Comparison of ENCODE assay signal across 35 cellular contexts in the genomic region with DNA sequence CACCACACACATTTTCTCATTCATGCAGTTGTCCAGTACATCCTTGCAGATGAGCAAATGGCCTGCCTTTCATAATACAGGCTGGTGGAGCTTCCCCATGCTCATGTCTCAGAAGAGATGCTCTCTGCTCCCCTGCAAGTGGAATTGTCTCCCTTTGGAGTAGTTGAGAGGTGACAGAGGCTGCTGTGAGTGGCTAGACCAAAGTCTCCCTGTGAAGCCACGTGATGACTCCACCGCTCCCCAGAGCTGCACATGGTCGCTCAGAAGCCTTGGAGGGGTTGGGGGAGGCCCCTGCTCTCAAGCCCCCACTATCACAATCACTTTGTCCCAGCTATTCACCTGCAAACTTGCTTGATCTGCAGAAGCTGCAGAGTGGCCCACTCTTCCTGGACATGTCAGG. TPM values are rescaled to one million over a fixed set of nuclear protein-coding genes. Genes with fewer than 3 reads are reported as not detected.
"Had no signal": no experiment of that assay in that cellular context is flagged by ENCODE, and none has a peak within 500 bp of the region (broad histone marks: within the 10 kb centered on the region; RNA-seq: fewer than 3 reads in every experiment).

No MANE protein-coding gene starts in this region.

- H3K9me3 Mint-ChIP-seq: activated CD4-positive, alpha-beta memory T cell treated with anti-CD3 and anti-CD28 coated beads, Interleukin-2, amount 10 ng/mL, durations not matched to agents 7 days and 5 days; activated naive CD4-positive, alpha-beta T cell treated with anti-CD3 and anti-CD28 coated beads, Interleukin-2, amount 10 ng/mL, durations not matched to agents 7 days and 5 days; activated naive CD8-positive, alpha-beta T cell treated with anti-CD3 and anti-CD28 coated beads, Interleukin-2, amount 50 U/mL, for 24 hours had no signal

- H3K36me3 Mint-ChIP-seq: activated CD8-positive, alpha-beta memory T cell treated with anti-CD3 and anti-CD28 coated beads, Interleukin-2, amount 10 ng/mL, durations not matched to agents 7 days and 5 days; activated naive CD4-positive, alpha-beta T cell treated with anti-CD3 and anti-CD28 coated beads, Interleukin-2, amount 10 ng/mL, durations not matched to agents 7 days and 5 days; activated naive CD8-positive, alpha-beta T cell; brain had no signal

- H3K4me1 Mint-ChIP-seq: activated CD4-positive, alpha-beta memory T cell treated with anti-CD3 and anti-CD28 coated beads, Interleukin-2, amount 10 ng/mL, durations not matched to agents 7 days and 5 days; activated CD8-positive, alpha-beta memory T cell treated with anti-CD3 and anti-CD28 coated beads, Interleukin-2, amount 10 ng/mL, durations not matched to agents 7 days and 5 days; activated naive CD4-positive, alpha-beta T cell treated with anti-CD3 and anti-CD28 coated beads, Interleukin-2, amount 10 ng/mL, durations not matched to agents 7 days and 5 days; activated naive CD8-positive, alpha-beta T cell treated with anti-CD3 and anti-CD28 coated beads, Interleukin-2, amount 50 U/mL, for 24 hours had no signal

- H3K9me3 ChIP-seq: SJCRH30 had no signal

- H3K27ac ChIP-seq: SJCRH30, SK-N-MC, WERI-Rb-1 had no signal

- ATAC-seq: activated CD8-positive, alpha-beta memory T cell treated with anti-CD3 and anti-CD28 coated beads, Interleukin-2, amount 10 ng/mL, durations not matched to agents 7 days and 5 days; activated naive CD8-positive, alpha-beta T cell treated with anti-CD3 and anti-CD28 coated beads, Interleukin-2, amount 50 U/mL, for 24 hours; Panc1 had no signal

- H3K27ac Mint-ChIP-seq: activated CD4-positive, alpha-beta memory T cell treated with anti-CD3 and anti-CD28 coated beads, Interleukin-2, amount 10 ng/mL, durations not matched to agents 7 days and 5 days; activated CD8-positive, alpha-beta memory T cell treated with anti-CD3 and anti-CD28 coated beads, Interleukin-2, amount 10 ng/mL, durations not matched to agents 7 days and 5 days; activated naive CD4-positive, alpha-beta T cell treated with anti-CD3 and anti-CD28 coated beads, Interleukin-2, amount 10 ng/mL, durations not matched to agents 7 days and 5 days; activated naive CD8-positive, alpha-beta T cell; activated naive CD8-positive, alpha-beta T cell treated with anti-CD3 and anti-CD28 coated beads, Interleukin-2, amount 50 U/mL, for 24 hours had no signal

- H3K4me1 ChIP-seq: SJCRH30 had no signal

- DNase-seq: activated CD4-positive, alpha-beta memory T cell treated with anti-CD3 and anti-CD28 coated beads, Interleukin-2, amount 10 ng/mL, durations not matched to agents 7 days and 5 days; activated CD4-positive, alpha-beta T cell treated with anti-CD3 and anti-CD28 coated beads for 1 hour; activated CD4-positive, alpha-beta T cell treated with anti-CD3 and anti-CD28 coated beads for 48 hours; activated CD4-positive, CD25-positive, alpha-beta regulatory T cell; activated CD8-positive, alpha-beta memory T cell treated with anti-CD3 and anti-CD28 coated beads for 24 hours; activated CD8-positive, alpha-beta memory T cell treated with anti-CD3 and anti-CD28 coated beads, Interleukin-2, amount 10 ng/mL, durations not matched to agents 7 days and 5 days; activated CD8-positive, alpha-beta memory T cell treated with anti-CD3 and anti-CD28 coated beads, Interleukin-2, amount 50 U/mL, for 48 hours; activated effector memory CD4-positive, alpha-beta T cell treated with Interleukin-2 at 50 U/mL for 16 hours; activated naive CD4-positive, alpha-beta T cell treated with anti-CD3 and anti-CD28 coated beads, Interleukin-2, amount 10 ng/mL, durations not matched to agents 7 days and 5 days; activated naive CD8-positive, alpha-beta T cell treated with anti-CD3 and anti-CD28 coated beads, Interleukin-2, amount 50 U/mL, for 24 hours; activated T-cell treated with anti-CD3 and anti-CD28 coated beads, Interleukin-2, amount 50 U/mL, for 48 hours; anterior cingulate cortex; central memory CD4-positive, alpha-beta T cell; NCI-H1105; NCI-H1417 treated with DMSO at 0.1 percent for 48 hours; NCI-H187 treated with DMSO at 0.1 percent for 48 hours; NCI-H2081; NCI-H2171 treated with DMSO at 0.1 percent for 48 hours; NCI-H2227 treated with DMSO at 0.1 percent for 48 hours; NCI-H446; NCI-H510A treated with DMSO at 0.1 percent for 48 hours; NCI-H526 treated with DMSO at 0.1 percent for 48 hours; NCI-H82; SHP77; SJCRH30; T1000; WERI-Rb-1 had no signal

- H3K27me3 ChIP-seq: SJCRH30 had no signal

- H3K4me3 Mint-ChIP-seq: activated CD4-positive, alpha-beta memory T cell treated with anti-CD3 and anti-CD28 coated beads, Interleukin-2, amount 10 ng/mL, durations not matched to agents 7 days and 5 days; activated CD8-positive, alpha-beta memory T cell treated with anti-CD3 and anti-CD28 coated beads, Interleukin-2, amount 10 ng/mL, durations not matched to agents 7 days and 5 days; activated naive CD4-positive, alpha-beta T cell treated with anti-CD3 and anti-CD28 coated beads, Interleukin-2, amount 10 ng/mL, durations not matched to agents 7 days and 5 days; activated naive CD8-positive, alpha-beta T cell; activated naive CD8-positive, alpha-beta T cell treated with anti-CD3 and anti-CD28 coated beads, Interleukin-2, amount 50 U/mL, for 24 hours had no signal

- H3K36me3 ChIP-seq: SJCRH30, WERI-Rb-1 had no signal

- H3K4me3 ChIP-seq: SJCRH30, SK-N-MC had no signal

RNA-seq across cellular contexts. Expression of gene GPR78, which starts 1.5 kb away (rescaled TPM):
- total RNA-seq: activated CD8-positive, alpha-beta memory T cell treated with anti-CD3 and anti-CD28 coated beads, Interleukin-2, amount 10 ng/mL, durations not matched to agents 7 days and 5 days; MCF 10A; RPMI7951; T-helper 1 cell treated with Interleukin-12 subunit alpha and Interleukin-12 subunit beta and Interleukin-4 antibody, amounts not matched to agents 30 ng/mL and 1 ng/mL, for 36 hours; T-helper 2 cell treated with Interferon-gamma antibody and Interleukin-4, amounts not matched to agents 100 ng/mL and 5 ng/mL, for 36 hours had no signal

RNA-seq across cellular contexts. Expression of gene CPZ, which starts 13.8 kb away (rescaled TPM):
- total RNA-seq: activated CD8-positive, alpha-beta memory T cell treated with anti-CD3 and anti-CD28 coated beads, Interleukin-2, amount 10 ng/mL, durations not matched to agents 7 days and 5 days; MCF 10A; T-helper 1 cell treated with Interleukin-12 subunit alpha and Interleukin-12 subunit beta and Interleukin-4 antibody, amounts not matched to agents 30 ng/mL and 1 ng/mL, for 36 hours; T-helper 2 cell treated with Interferon-gamma antibody and Interleukin-4, amounts not matched to agents 100 ng/mL and 5 ng/mL, for 36 hours had no signal
